Comparison of ENCODE assay signal across 14 cellular contexts in the genomic region with DNA sequence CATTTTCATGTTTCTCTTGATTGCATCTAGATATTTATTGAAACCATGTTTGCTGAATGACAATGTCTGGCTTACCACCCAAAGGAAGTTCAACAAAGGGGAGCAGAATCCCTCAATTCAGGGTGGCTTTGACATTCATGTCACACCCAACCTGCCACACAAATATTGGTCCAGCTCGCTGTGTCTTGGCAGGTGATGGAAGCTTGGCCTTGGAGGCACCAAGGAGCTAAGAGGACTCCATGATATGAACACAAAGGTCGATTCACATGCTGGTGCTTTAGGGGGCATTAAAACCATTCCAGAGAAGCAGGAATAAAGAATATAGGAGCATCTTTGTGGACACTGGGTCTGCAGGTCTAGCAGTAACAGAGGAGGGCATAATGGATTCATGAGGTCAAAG.
A peak's percentile ranks its signal among the peaks of the same experiment; 100 is the strongest.
DNase-seq lines count a peak whose midpoint lies in the region; ATAC-seq and TF ChIP-seq lines count a peak whose summit lies in the region.
"Had no signal": no experiment of that assay in that cellular context is flagged by ENCODE, and none has a peak within 500 bp of the region (broad histone marks: within the 10 kb centered on the region; RNA-seq: fewer than 3 reads in every experiment).

No MANE protein-coding gene starts in this region.

- peak overlapping the region; percentile 97 for H3K27ac Mint-ChIP-seq in activated T-cell treated with anti-CD3 and anti-CD28 coated beads, Interleukin-2, amount 50 U/mL, for 24 hours
- peak overlapping the region; percentile 91 for H3K27ac Mint-ChIP-seq in activated naive CD8-positive, alpha-beta T cell treated with anti-CD3 and anti-CD28 coated beads, Interleukin-2, amount 50 U/mL, for 24 hours

- WGBS in spleen, 5 donors = 77 to 82% (median 80%) methylated on average over 2 of the region's 2 CpGs

- no peaks in the 10 kb centered on the region for H3K9me3 Mint-ChIP-seq in activated T-cell treated with anti-CD3 and anti-CD28 coated beads, Interleukin-2, amount 50 U/mL, for 24 hours
- no peaks in the 10 kb centered on the region for H3K9me3 Mint-ChIP-seq in activated naive CD8-positive, alpha-beta T cell treated with anti-CD3 and anti-CD28 coated beads, Interleukin-2, amount 50 U/mL, for 24 hours

- no peaks in the 10 kb centered on the region for H3F3A ChIP-seq in OCI-LY1 (ENCODE audit: insufficient read depth, low read length)

- intact Hi-C loops in spleen (cut with DNase I; ENCODE audit: low total_unique reads) = no loop called here
- intact Hi-C loops in gastrocnemius medialis (cut with DNase I; ENCODE audit: low total_unique reads) = no loop called here

- H3K27ac ChIP-seq in OCI-LY1 (ENCODE audit: low read depth, low read length, poor library complexity, severe bottlenecking) = no peak overlapping the region
- H3K27ac ChIP-seq in spleen = peak overlapping the region; percentile 69 to 90 (median 76)
- H3K27ac ChIP-seq in gastrocnemius medialis = no peak overlapping the region
- H3K27ac ChIP-seq: foreskin keratinocyte had no signal

- peak overlapping the region; percentile 3; the same call in 1 of the 2 replicates for H3K4me2 ChIP-seq in OCI-LY1 (ENCODE audit: low read length)

- no peak overlapping the region for H2AFZ ChIP-seq in OCI-LY1 (ENCODE audit: low read length)

- peaks cover 88% of the 10 kb centered on the region for H3K4me1 Mint-ChIP-seq in activated T-cell treated with anti-CD3 and anti-CD28 coated beads, Interleukin-2, amount 50 U/mL, for 24 hours (ENCODE audit: low read depth)
- peaks cover 84% of the 10 kb centered on the region for H3K4me1 Mint-ChIP-seq in activated naive CD8-positive, alpha-beta T cell treated with anti-CD3 and anti-CD28 coated beads, Interleukin-2, amount 50 U/mL, for 24 hours

- H3K27me3 ChIP-seq in OCI-LY1 (ENCODE audit: insufficient read depth, low read length) (no peaks in the 10 kb centered on the region), spleen (replicated peaks in 1 of 7) (no peaks in the 10 kb centered on the region), gastrocnemius medialis (no peaks in the 10 kb centered on the region)
- H3K27me3 ChIP-seq: foreskin keratinocyte had no signal

- no peak for DNase-seq in activated T-cell treated with anti-CD3 and anti-CD28 coated beads, Interleukin-2, amount 50 U/mL, for 24 hours
- no peak for DNase-seq in activated T-cell treated with anti-CD3 and anti-CD28 coated beads for 4 hours
- DNase-seq in activated naive CD8-positive, alpha-beta T cell treated with anti-CD3 and anti-CD28 coated beads, Interleukin-2, amount 50 U/mL, for 24 hours = no peak
- DNase-seq in spleen = no peak
- DNase-seq in NCI-H1105 (lab: John Stamatoyannopoulos, UW) = no peak
- no peak for DNase-seq in gastrocnemius medialis
- DNase-seq: activated CD4-positive, CD25-positive, alpha-beta regulatory T cell; anterior cingulate cortex; foreskin keratinocyte; NCI-H1930; right cardiac atrium; Right ventricle myocardium superior had no signal

- TF ChIP-seq POLR2A in spleen (IDR thresholded peaks at IDR 0.05) = no peak
- no peak for TF ChIP-seq POLR2A in gastrocnemius medialis (IDR thresholded peaks at IDR 0.05)

- TF ChIP-seq CTCF in OCI-LY1 (IDR thresholded peaks at IDR 0.05; ENCODE audit: low read length) = no peak
- no peak for TF ChIP-seq CTCF in spleen (IDR thresholded peaks at IDR 0.05 in 8 of 11, conservative IDR thresholded peaks at IDR 0.05 in 3 of 11)
- TF ChIP-seq CTCF in gastrocnemius medialis (IDR thresholded peaks at IDR 0.05 in 4 of 5, conservative IDR thresholded peaks at IDR 0.05 in 1 of 5) = no peak

- H3K4me1 ChIP-seq in OCI-LY1 (ENCODE audit: insufficient read depth, low read length, severe bottlenecking) (peaks cover 18% of the 10 kb centered on the region), spleen (peaks cover 4 to 79% (median 42%) of the 10 kb centered on the region in 6 donors), gastrocnemius medialis (no peaks in the 10 kb centered on the region)

- H3K36me3 ChIP-seq in OCI-LY1 (ENCODE audit: insufficient read depth, low read length) (0 out of 2 replicates have a peak, but pooled peaks cover 4% of the 10 kb centered on the region), spleen (no peaks in the 10 kb centered on the region), gastrocnemius medialis (no peaks in the 10 kb centered on the region)

- no peak for ATAC-seq in activated naive CD8-positive, alpha-beta T cell treated with anti-CD3 and anti-CD28 coated beads, Interleukin-2, amount 50 U/mL, for 24 hours
- ATAC-seq in GM19452 (IDR thresholded peaks at IDR 0.05; ENCODE audit: unreplicated experiment) = no peak
- ATAC-seq in gastrocnemius medialis = no peak
- ATAC-seq: foreskin keratinocyte, right cardiac atrium had no signal

- no peaks in the 10 kb centered on the region for H3K9me2 ChIP-seq in OCI-LY1 (ENCODE audit: low read depth, low read length)

- H3K4me3 Mint-ChIP-seq in activated T-cell treated with anti-CD3 and anti-CD28 coated beads, Interleukin-2, amount 50 U/mL, for 24 hours = peak overlapping the region; percentile 75
- H3K4me3 Mint-ChIP-seq in activated naive CD8-positive, alpha-beta T cell treated with anti-CD3 and anti-CD28 coated beads, Interleukin-2, amount 50 U/mL, for 24 hours = peak overlapping the region; percentile 73

- no peak overlapping the region for H3K9ac ChIP-seq in OCI-LY1 (ENCODE audit: low read length)

- H3K36me3 Mint-ChIP-seq in activated T-cell treated with anti-CD3 and anti-CD28 coated beads, Interleukin-2, amount 50 U/mL, for 24 hours (ENCODE audit: low read depth) = peaks cover 2% of the 10 kb centered on the region
- H3K36me3 Mint-ChIP-seq in activated naive CD8-positive, alpha-beta T cell treated with anti-CD3 and anti-CD28 coated beads, Interleukin-2, amount 50 U/mL, for 24 hours (ENCODE audit: low read depth) = peaks cover 2% of the 10 kb centered on the region

- peaks cover 3% of the 10 kb centered on the region; the same call in 1 of the 2 replicates for H3K79me2 ChIP-seq in OCI-LY1 (ENCODE audit: insufficient read depth, low read length)

- in situ Hi-C loops in gastrocnemius medialis (cut with MboI; ENCODE audit: low sequenced_read_pairs in 4 of 4) = no loop called here

- no peaks in the 10 kb centered on the region for H4K20me1 ChIP-seq in OCI-LY1 (ENCODE audit: insufficient read depth, low read length)

- no peaks in the 10 kb centered on the region for H3K27me3 Mint-ChIP-seq in activated T-cell treated with anti-CD3 and anti-CD28 coated beads, Interleukin-2, amount 50 U/mL, for 24 hours
- H3K27me3 Mint-ChIP-seq in activated naive CD8-positive, alpha-beta T cell treated with anti-CD3 and anti-CD28 coated beads, Interleukin-2, amount 50 U/mL, for 24 hours = no peaks in the 10 kb centered on the region

- H3K9me3 ChIP-seq in OCI-LY1 (ENCODE audit: low read length) = no peaks in the 10 kb centered on the region
- H3K9me3 ChIP-seq in spleen = no peaks in the 10 kb centered on the region
- no peaks in the 10 kb centered on the region for H3K9me3 ChIP-seq in gastrocnemius medialis

- H3K4me3 ChIP-seq in OCI-LY1 (ENCODE audit: low read depth, low read length, poor library complexity, severe bottlenecking) (no peak overlapping the region), spleen (peak overlapping the region in 1 of 8 donors; percentile 50), gastrocnemius medialis (no peak overlapping the region)

Comparison
In these comparisons a context has a peak if more than half of its experiments do, and no peak if none do; other contexts are left out.
1. H3K27ac ChIP-seq: peak in spleen (8 of 8); none in OCI-LY1 (single experiment) and gastrocnemius medialis (0 of 4).